ENCODE assay signal across 1 cellular context in the genomic region with DNA sequence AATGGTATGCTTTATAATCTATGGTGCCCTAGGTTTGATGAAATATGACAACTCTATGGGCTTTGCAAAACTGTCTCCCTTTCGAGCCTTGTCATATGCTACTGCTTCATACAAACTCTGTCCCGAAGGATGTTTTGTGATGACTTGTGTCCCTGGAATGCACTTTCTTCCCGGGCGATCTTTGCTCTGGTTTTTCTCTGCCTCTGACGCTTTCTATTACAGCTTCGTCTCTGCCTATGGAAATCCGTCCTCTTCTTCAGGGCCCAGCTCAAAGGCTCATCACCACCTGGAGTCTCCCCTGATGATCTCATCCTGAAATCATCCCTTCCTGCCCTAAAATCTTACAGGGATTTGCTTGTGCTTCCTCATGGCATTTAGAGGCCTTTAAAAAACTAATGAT.
TF ChIP-seq lines count a peak whose summit lies in the region.

No MANE protein-coding gene starts in this region.

TF ChIP-seq in IMR-90, 13 proteins besides CTCF, POLR2A, EP300 and RAD21:
- TF ChIP-seq RCOR1 (IDR thresholded peaks at IDR 0.05; ENCODE audit: insufficient replicate concordance, low read length) (peak; percentile 72), SMC3 (IDR thresholded peaks at IDR 0.05; ENCODE audit: low read depth, low read length) (0 out of 2 replicates have a peak, but pooled peaks have one; percentile 3), BHLHE40 (IDR thresholded peaks at IDR 0.05; ENCODE audit: low read depth, low read length) (no peak), RFX5 (IDR thresholded peaks at IDR 0.05; ENCODE audit: low read depth, low read length) (no peak), CHD1 (IDR thresholded peaks at IDR 0.05; ENCODE audit: low read depth, low read length) (no peak), CEBPB (IDR thresholded peaks at IDR 0.05; ENCODE audit: low read depth, low read length) (peak; percentile 6; the same call in 1 of the 2 replicates), MAZ (IDR thresholded peaks at IDR 0.05; ENCODE audit: borderline replicate concordance, low read depth, low read length) (no peak), FOS (IDR thresholded peaks at IDR 0.05; ENCODE audit: low read depth, low read length) (peak; percentile 72), MAFK (IDR thresholded peaks at IDR 0.05; ENCODE audit: low read depth, low read length) (no peak), MXI1 (IDR thresholded peaks at IDR 0.05; ENCODE audit: borderline replicate concordance, low read depth, low read length) (no peak), NFE2L2 (IDR thresholded peaks at IDR 0.05; ENCODE audit: low read depth, low read length) (no peak)
- TF ChIP-seq, protein P1, sequence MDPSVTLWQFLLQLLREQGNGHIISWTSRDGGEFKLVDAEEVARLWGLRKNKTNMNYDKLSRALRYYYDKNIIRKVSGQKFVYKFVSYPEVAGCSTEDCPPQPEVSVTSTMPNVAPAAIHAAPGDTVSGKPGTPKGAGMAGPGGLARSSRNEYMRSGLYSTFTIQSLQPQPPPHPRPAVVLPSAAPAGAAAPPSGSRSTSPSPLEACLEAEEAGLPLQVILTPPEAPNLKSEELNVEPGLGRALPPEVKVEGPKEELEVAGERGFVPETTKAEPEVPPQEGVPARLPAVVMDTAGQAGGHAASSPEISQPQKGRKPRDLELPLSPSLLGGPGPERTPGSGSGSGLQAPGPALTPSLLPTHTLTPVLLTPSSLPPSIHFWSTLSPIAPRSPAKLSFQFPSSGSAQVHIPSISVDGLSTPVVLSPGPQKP (IDR thresholded peaks at IDR 0.05; ENCODE audit: borderline replicate concordance, low read depth, low read length) = no peak
- TF ChIP-seq, protein P2, sequence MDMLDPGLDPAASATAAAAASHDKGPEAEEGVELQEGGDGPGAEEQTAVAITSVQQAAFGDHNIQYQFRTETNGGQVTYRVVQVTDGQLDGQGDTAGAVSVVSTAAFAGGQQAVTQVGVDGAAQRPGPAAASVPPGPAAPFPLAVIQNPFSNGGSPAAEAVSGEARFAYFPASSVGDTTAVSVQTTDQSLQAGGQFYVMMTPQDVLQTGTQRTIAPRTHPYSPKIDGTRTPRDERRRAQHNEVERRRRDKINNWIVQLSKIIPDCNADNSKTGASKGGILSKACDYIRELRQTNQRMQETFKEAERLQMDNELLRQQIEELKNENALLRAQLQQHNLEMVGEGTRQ (IDR thresholded peaks at IDR 0.05; ENCODE audit: low read depth, low read length) = no peak
